In genomic region chr1:176767714-176768136, GRCh38 we compare ENCODE assay signal across 6 cellular contexts.
"Had no signal": no experiment of that assay in that cellular context is flagged by ENCODE, and none has a peak within 500 bp of the region (broad histone marks: within the 10 kb centered on the region; RNA-seq: fewer than 3 reads in every experiment).

No MANE protein-coding gene starts in this region.

- H3K4me3 ChIP-seq: GM23338 had no signal

- H3K4me2 ChIP-seq: GM23338 had no signal

- H2AFZ ChIP-seq: GM23338 had no signal

- ATAC-seq: GM23338 had no signal

- DNase-seq: H9, HCEC 1CT had no signal

- FAIRE-seq: H1, H54, HTR-8/SVneo had no signal
